Comparison of ENCODE assay signal across 27 cellular contexts in the genomic region with DNA sequence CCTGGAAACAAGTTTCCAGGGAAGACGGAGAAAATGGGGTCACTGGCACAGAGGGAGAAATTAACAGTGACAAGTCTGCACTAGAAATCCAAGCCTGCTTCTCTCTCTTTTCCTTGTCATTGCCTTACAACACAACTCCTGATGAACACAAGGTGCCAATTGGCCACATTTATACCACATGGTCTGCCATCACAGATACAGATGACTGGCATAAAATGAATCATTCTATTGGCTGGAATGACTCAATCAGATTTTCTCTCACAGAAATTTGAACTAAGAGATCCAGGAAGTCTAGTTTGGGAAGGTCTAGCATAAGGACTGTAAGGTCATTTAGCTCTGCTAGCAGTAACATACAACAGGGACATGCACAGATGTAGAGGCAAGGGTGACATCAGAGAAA.
"Had no signal": no experiment of that assay in that cellular context is flagged by ENCODE, and none has a peak within 500 bp of the region (broad histone marks: within the 10 kb centered on the region; RNA-seq: fewer than 3 reads in every experiment).

No MANE protein-coding gene starts in this region.

- H3K27ac ChIP-seq: epithelial cell of prostate, foreskin keratinocyte, gastroesophageal sphincter, heart left ventricle, hepatocyte, left lung, neural progenitor cell, parathyroid adenoma, suprapubic skin, transverse colon, upper lobe of right lung, uterus had no signal

- FAIRE-seq: kidney had no signal

- H3K9me3 ChIP-seq: uterus had no signal

- H2AFZ ChIP-seq: hepatocyte, neural progenitor cell, parathyroid adenoma had no signal

- H3K4me1 ChIP-seq: foreskin keratinocyte, gastroesophageal sphincter, heart left ventricle, left lung, parathyroid adenoma, suprapubic skin, transverse colon, upper lobe of right lung, uterus had no signal

- H3K9ac ChIP-seq: neural progenitor cell, parathyroid adenoma had no signal

- H3K4me3 ChIP-seq: gastroesophageal sphincter, heart left ventricle, hepatocyte, left lung, neural progenitor cell, smooth muscle cell, suprapubic skin, transverse colon, upper lobe of right lung, uterus had no signal

- H3K27me3 ChIP-seq: foreskin keratinocyte, hepatocyte, neural progenitor cell, transverse colon, upper lobe of right lung, uterus had no signal

- DNase-seq: cortex of kidney; foreskin keratinocyte; heart left ventricle; kidney; left cardiac atrium; left lung; mesendoderm; midbrain; naive thymus-derived CD4-positive, alpha-beta T cell; stimulated activated CD4-positive, alpha-beta T cell treated with anti-CD3 and anti-CD28 coated beads, Interleukin-12 subunit alpha, Interleukin-12 subunit beta, amount 100 ng/mL, for 4 hours; stimulated activated CD4-positive, alpha-beta T cell treated with anti-CD3 and anti-CD28 coated beads, Interleukin-1b, Interleukin-23, amount 100 ng/mL, for 48 hours; stimulated activated CD4-positive, alpha-beta T cell treated with anti-CD3 and anti-CD28 coated beads, Interleukin-4, amount 100 ng/mL, for 1 hour; stimulated activated CD8-positive, alpha-beta memory T cell treated with anti-CD3 and anti-CD28 coated beads, Interleukin-4, amount 100 ng/mL, for 48 hours; stimulated activated naive CD4-positive, alpha-beta T cell; stimulated activated naive CD8-positive, alpha-beta T cell treated with anti-CD3 and anti-CD28 coated beads, Interleukin-15, amount 100 ng/mL, for 72 hours; transverse colon; upper lobe of right lung; uterus had no signal

- ATAC-seq: esophagus mucosa; foreskin keratinocyte; gastroesophageal sphincter; heart left ventricle; left cardiac atrium; left lung; naive thymus-derived CD4-positive, alpha-beta T cell; sciatic nerve; stimulated activated naive CD8-positive, alpha-beta T cell treated with anti-CD3 and anti-CD28 coated beads, Interleukin-15, amount 100 ng/mL, for 72 hours; upper lobe of right lung had no signal

- H3K36me3 ChIP-seq: gastroesophageal sphincter, heart left ventricle, left lung, neural progenitor cell, suprapubic skin, transverse colon, upper lobe of right lung, uterus had no signal

- H3K79me2 ChIP-seq: hepatocyte, parathyroid adenoma had no signal

- H3K4me2 ChIP-seq: hepatocyte, neural progenitor cell, smooth muscle cell had no signal
